ENCODE assay signal across 1 cellular context in the genomic region with DNA sequence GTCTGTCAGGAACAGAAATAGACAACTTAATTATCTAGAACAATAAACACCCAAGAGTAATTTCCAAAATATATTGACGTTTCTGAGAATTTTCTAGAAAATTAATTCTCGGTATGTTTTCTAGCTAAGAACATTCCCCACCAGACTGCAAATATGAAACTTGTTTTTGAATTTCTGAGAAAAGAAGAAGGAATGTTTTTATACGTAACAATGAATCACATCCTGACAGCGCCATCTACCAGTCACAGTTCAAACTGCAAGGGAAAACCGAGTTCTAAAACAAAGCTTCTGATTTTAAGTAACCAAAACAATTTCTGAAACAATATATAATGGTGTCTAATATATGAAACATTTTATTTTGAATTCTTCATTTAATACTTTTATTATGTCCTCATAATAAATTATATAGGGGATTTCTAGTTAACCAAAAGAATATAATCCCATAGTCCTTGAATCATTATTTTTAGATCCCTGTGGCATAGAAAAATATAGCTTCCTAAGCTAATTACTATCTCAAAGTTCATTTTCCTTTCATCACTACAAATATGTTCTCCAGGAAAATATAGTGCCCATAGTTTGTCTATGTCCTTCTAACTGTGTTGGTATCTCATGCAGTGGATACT.
TF ChIP-seq lines count a peak whose summit lies in the region.

No MANE protein-coding gene starts in this region.

TF ChIP-seq in HCT116, 20 proteins besides CTCF, POLR2A, EP300 and RAD21 (continued from another document):
- TF ChIP-seq, protein P1, sequence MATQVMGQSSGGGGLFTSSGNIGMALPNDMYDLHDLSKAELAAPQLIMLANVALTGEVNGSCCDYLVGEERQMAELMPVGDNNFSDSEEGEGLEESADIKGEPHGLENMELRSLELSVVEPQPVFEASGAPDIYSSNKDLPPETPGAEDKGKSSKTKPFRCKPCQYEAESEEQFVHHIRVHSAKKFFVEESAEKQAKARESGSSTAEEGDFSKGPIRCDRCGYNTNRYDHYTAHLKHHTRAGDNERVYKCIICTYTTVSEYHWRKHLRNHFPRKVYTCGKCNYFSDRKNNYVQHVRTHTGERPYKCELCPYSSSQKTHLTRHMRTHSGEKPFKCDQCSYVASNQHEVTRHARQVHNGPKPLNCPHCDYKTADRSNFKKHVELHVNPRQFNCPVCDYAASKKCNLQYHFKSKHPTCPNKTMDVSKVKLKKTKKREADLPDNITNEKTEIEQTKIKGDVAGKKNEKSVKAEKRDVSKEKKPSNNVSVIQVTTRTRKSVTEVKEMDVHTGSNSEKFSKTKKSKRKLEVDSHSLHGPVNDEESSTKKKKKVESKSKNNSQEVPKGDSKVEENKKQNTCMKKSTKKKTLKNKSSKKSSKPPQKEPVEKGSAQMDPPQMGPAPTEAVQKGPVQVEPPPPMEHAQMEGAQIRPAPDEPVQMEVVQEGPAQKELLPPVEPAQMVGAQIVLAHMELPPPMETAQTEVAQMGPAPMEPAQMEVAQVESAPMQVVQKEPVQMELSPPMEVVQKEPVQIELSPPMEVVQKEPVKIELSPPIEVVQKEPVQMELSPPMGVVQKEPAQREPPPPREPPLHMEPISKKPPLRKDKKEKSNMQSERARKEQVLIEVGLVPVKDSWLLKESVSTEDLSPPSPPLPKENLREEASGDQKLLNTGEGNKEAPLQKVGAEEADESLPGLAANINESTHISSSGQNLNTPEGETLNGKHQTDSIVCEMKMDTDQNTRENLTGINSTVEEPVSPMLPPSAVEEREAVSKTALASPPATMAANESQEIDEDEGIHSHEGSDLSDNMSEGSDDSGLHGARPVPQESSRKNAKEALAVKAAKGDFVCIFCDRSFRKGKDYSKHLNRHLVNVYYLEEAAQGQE (IDR thresholded peaks at IDR 0.05; ENCODE audit: low read depth): no peak
- TF ChIP-seq CEBPB (IDR thresholded peaks at IDR 0.05; ENCODE audit: low read depth): no peak
- TF ChIP-seq, protein P2, sequence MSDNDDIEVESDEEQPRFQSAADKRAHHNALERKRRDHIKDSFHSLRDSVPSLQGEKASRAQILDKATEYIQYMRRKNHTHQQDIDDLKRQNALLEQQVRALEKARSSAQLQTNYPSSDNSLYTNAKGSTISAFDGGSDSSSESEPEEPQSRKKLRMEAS (IDR thresholded peaks at IDR 0.05): no peak
- TF ChIP-seq YY1 (IDR thresholded peaks at IDR 0.05; ENCODE audit: extremely low read depth, insufficient replicate concordance, low read depth, low read length): no peak
- TF ChIP-seq EZH2 (IDR thresholded peaks at IDR 0.05): no peak
- no peak for TF ChIP-seq ZFX (IDR thresholded peaks at IDR 0.05)
- TF ChIP-seq SIN3A (IDR thresholded peaks at IDR 0.05; ENCODE audit: low read depth): no peak
- TF ChIP-seq EZH2phosphoT487 (IDR thresholded peaks at IDR 0.05; ENCODE audit: borderline replicate concordance): no peak
- no peak for TF ChIP-seq CBX3 (IDR thresholded peaks at IDR 0.05; ENCODE audit: low read depth)
